8 cellular contexts compared by ENCODE assay signal in the genomic region with DNA sequence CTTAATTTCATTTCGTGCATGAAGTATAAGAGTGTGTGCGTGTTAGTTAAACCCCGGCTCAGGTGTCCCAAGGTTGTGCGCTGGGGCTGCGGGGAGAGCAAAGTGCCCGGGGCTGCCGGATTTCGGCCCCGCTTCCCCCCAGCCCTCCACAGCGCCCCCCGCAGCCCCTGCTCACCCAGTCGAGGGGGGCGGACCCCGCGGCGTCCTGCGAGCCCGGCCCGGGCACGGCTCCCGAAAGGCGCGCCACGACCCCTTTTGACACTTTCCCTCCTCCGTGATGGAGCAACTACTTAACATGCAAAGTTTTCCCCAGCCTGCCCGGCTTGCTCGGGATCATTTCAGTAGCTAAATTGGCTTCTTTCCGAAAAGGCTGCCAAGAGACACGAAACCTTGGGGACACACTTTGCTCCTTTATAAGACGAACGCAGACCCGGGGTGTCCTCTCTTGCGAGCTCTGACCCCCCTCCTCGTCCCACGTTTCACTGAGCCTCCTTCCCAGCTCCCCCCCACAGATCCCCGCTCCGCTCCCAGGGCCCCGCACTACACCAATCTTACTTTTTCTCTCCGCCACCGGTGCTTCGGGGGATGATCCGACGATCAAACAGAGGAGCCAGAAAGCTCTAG. TPM values are rescaled to one million over a fixed set of nuclear protein-coding genes. Genes with fewer than 3 reads are reported as not detected.
A peak's percentile ranks its signal among the peaks of the same experiment; 100 is the strongest.
DNase-seq lines count a peak whose midpoint lies in the region; ATAC-seq, FAIRE-seq and TF ChIP-seq lines count a peak whose summit lies in the region.

No MANE protein-coding gene starts in this region.

- POLR2A ChIA-PET in T-cell (lab: Charles Lee) (no interaction called here), H1 (lab: Charles Lee; ENCODE audit: partially characterized antibody) (interaction anchor here (0.8 to 1.9 kb wide), 7 partner anchors 10 to 40 kb away, joined by 3 to 8 read pairs (median 4); partner anchors contain the start of gene KPNA2)

- H2BK15ac ChIP-seq in H1 (ENCODE audit: low read length) = no peak overlapping the region

- no peaks in the 10 kb centered on the region for H3K36me3 ChIP-seq in H1 (ENCODE audit: control insufficient read depth in 2 of 4, insufficient read depth in 4 of 4, low read length in 3 of 4)
- H3K36me3 ChIP-seq in muscle layer of colon (ENCODE audit: insufficient read depth, low read length) = no peaks in the 10 kb centered on the region
- no peaks in the 10 kb centered on the region for H3K36me3 ChIP-seq in transverse colon

- DNase-seq in NCI-H345 (lab: John Stamatoyannopoulos, UW) (peak; percentile 28), NCI-H345 treated with DMSO at 0.1 percent for 48 hours (lab: John Stamatoyannopoulos, UW; ENCODE audit: unreplicated experiment) (no peak), T-cell (peak in 7 of 34 experiments; percentile 6 to 22 (median 15)), H1 (ENCODE audit: low read depth in 1 of 2, low spot score in 2 of 2) (peak in 1 of 2 experiments; percentile 66), transverse colon (peak; percentile 19), NCI-H446 treated with DMSO at 0.1 percent for 48 hours (lab: John Stamatoyannopoulos, UW) (no peak)

- H3K4ac ChIP-seq in H1 (replicated peaks; ENCODE audit: insufficient read length, low read depth, low read length) = no peak overlapping the region

- H3K23me2 ChIP-seq in H1 (ENCODE audit: low read depth, low read length) = peaks cover 9% of the 10 kb centered on the region; the same call in 1 of the 2 replicates

- H3K27ac ChIP-seq in H1 (ENCODE audit: low read depth, low read length) = no peak overlapping the region
- peak overlapping the region; percentile 49 for H3K27ac ChIP-seq in muscle layer of colon (ENCODE audit: low read depth, low read length)
- peak overlapping the region; percentile 14 to 99 (median 66) for H3K27ac ChIP-seq in transverse colon

- H3K4me3 ChIP-seq in H1 (ENCODE audit: extremely low read depth in 1 of 4, insufficient read depth in 2 of 4, low read depth in 3 of 4, low read length in 4 of 4) = peak overlapping the region; percentile 44 to 97 (median 60)
- peak overlapping the region; percentile 34 to 76 for H3K4me3 ChIP-seq in muscle layer of colon (ENCODE audit: low read depth in 1 of 2, low read length in 2 of 2)
- peak overlapping the region; percentile 33 to 63 (median 44) for H3K4me3 ChIP-seq in transverse colon

- no peak overlapping the region for H2AK5ac ChIP-seq in H1 (ENCODE audit: low read depth, low read length)

- TF ChIP-seq EP300 in H1 (IDR thresholded peaks at IDR 0.05; ENCODE audit: borderline replicate concordance in 1 of 2, low read depth in 2 of 2, low read length in 2 of 2) = no peak
- no peak for TF ChIP-seq EP300 in transverse colon (IDR thresholded peaks at IDR 0.05; ENCODE audit: low read depth)

- H3K27me3 Mint-ChIP-seq in T-cell = peaks cover 17 to 19% of the 10 kb centered on the region in 2 donors

- H3K14ac ChIP-seq in H1 (ENCODE audit: insufficient read length) = no peak overlapping the region

- H3K4me3 Mint-ChIP-seq in T-cell = peak overlapping the region; percentile 78 to 95 (median 80)

- ATAC-seq in T-cell (replicated peaks in 1 of 4) (peak in 3 of 4 experiments; percentile 7 to 9 (median 8)), GM19397 (IDR thresholded peaks at IDR 0.05; ENCODE audit: unreplicated experiment) (no peak)

- 3% methylated on average over 34 of the region's 43 CpGs; no CpG with 5 or more reads in 1 of the 2 experiments for WGBS in H1 (ENCODE audit: extremely low coverage in 1 of 2, insufficient coverage in 1 of 2, insufficient read length in 1 of 2, insufficient replicate concordance in 2 of 2, low coverage in 1 of 2, low lambda C conversion rate in 2 of 2, missing lambda C conversion rate in 1 of 2), 2 experiments
- 0% methylated on average over 39 of the region's 43 CpGs; no CpG with 5 or more reads in 1 of the 2 donors for WGBS in transverse colon (ENCODE audit: low coverage in 1 of 2), 2 donors

- H3K4me1 ChIP-seq in H1 (replicated peaks in 1 of 4; ENCODE audit: control insufficient read depth in 3 of 4, insufficient read depth in 4 of 4, low read length in 3 of 4) (peaks cover 0 to 13% (median 7%) of the 10 kb centered on the region in 4 experiments; a peak in 4 of 7 replicates), muscle layer of colon (ENCODE audit: insufficient read depth, low read length) (peaks cover 9% of the 10 kb centered on the region), transverse colon (peaks cover 9 to 28% (median 18%) of the 10 kb centered on the region in 4 donors)

- peaks cover 25 to 35% (median 33%) of the 10 kb centered on the region in 3 donors for H3K4me1 Mint-ChIP-seq in T-cell

- no peak overlapping the region; the same call in 1 of the 2 replicates for H2BK5ac ChIP-seq in H1 (ENCODE audit: low read depth, low read length)

- H2BK120ac ChIP-seq in H1 (replicated peaks; ENCODE audit: low read depth, low read length) = no peak overlapping the region

- H2BK20ac ChIP-seq in H1 (ENCODE audit: low read length) = peak overlapping the region; percentile 32; the same call in 1 of the 2 replicates

- no peaks in the 10 kb centered on the region for H3K9me3 Mint-ChIP-seq in T-cell

- no peak for FAIRE-seq in H1 (lab: Jason Lieb, UNC)

- H4K5ac ChIP-seq in H1 (ENCODE audit: insufficient read length, low read depth, low read length) = no peak overlapping the region

- H3K9me3 ChIP-seq in H1 (ENCODE audit: insufficient read depth in 2 of 2, low read depth in 1 of 2, low read length in 1 of 2) (no peaks in the 10 kb centered on the region), muscle layer of colon (ENCODE audit: low read length) (no peaks in the 10 kb centered on the region), transverse colon (no peaks in the 10 kb centered on the region)

- no peak overlapping the region for H4K91ac ChIP-seq in H1 (replicated peaks; ENCODE audit: insufficient read length, low read length)

- H3K27me3 ChIP-seq in H1 (replicated peaks in 1 of 4; ENCODE audit: control insufficient read depth in 3 of 4, extremely low read depth in 1 of 4, insufficient read depth in 3 of 4, low read length in 3 of 4) (peaks cover 0 to 21% (median 10%) of the 10 kb centered on the region in 4 experiments; a peak in 6 of 7 replicates), muscle layer of colon (ENCODE audit: control insufficient read depth in 1 of 2, insufficient read depth in 2 of 2, low read length in 2 of 2) (no peaks in the 10 kb centered on the region), transverse colon (peaks cover 6% of the 10 kb centered on the region)

- CTCF ChIA-PET in T-cell (lab: Charles Lee) = no interaction called here
- CTCF ChIA-PET in H1 (lab: Charles Lee; ENCODE audit: partially characterized antibody) = interaction anchor here (0.7 to 2.8 kb wide), 9 partner anchors 11 to 161 kb away, joined by 3 to 13 read pairs (median 4); no protein-coding TSS in a partner anchor

- no peak overlapping the region for H4K8ac ChIP-seq in H1 (ENCODE audit: extremely low read depth, insufficient read depth, low read length)

- peak overlapping the region in 2 of 4 experiments; percentile 25 to 55; a peak in 4 of 7 replicates for H3K9ac ChIP-seq in H1 (replicated peaks in 1 of 4; ENCODE audit: extremely low read depth in 1 of 4, low read depth in 3 of 4, low read length in 3 of 4)
- H3K9ac ChIP-seq in muscle layer of colon (ENCODE audit: low read length) = peak overlapping the region; percentile 35

- no peak overlapping the region for H3K56ac ChIP-seq in H1 (replicated peaks; ENCODE audit: insufficient read length, low read depth, low read length)

- no peak overlapping the region for H2AFZ ChIP-seq in H1 (ENCODE audit: low read length)

- no peak overlapping the region for H3K23ac ChIP-seq in H1 (ENCODE audit: insufficient read length)

- no peak overlapping the region for H3K27ac Mint-ChIP-seq in T-cell

- TF ChIP-seq CTCF in H1 (IDR thresholded peaks at IDR 0.05; ENCODE audit: control extremely low read depth in 1 of 3, insufficient read depth in 1 of 3, low read depth in 1 of 3, low read length in 3 of 3) (no peak), transverse colon (IDR thresholded peaks at IDR 0.05) (no peak)

- no peak for TF ChIP-seq RAD21 in H1 (IDR thresholded peaks at IDR 0.05 in 1 of 2, conservative IDR thresholded peaks at IDR 0.05 in 1 of 2; ENCODE audit: low read depth in 2 of 2, low read length in 2 of 2)

- TF ChIP-seq POLR2A in H1 (IDR thresholded peaks at IDR 0.05; ENCODE audit: control extremely low read depth in 1 of 2, low read depth in 2 of 2, low read length in 2 of 2) = no peak
- no peak for TF ChIP-seq POLR2A in transverse colon (IDR thresholded peaks at IDR 0.05)

- intact Hi-C loops in transverse colon (cut with DNase I; ENCODE audit: low total_unique reads) = loop anchor here (5.0 kb wide), 1 partner anchor 1028 kb away; no protein-coding TSS in a partner anchor

- in situ Hi-C loops in transverse colon (cut with MboI; ENCODE audit: low pct_ligation_motif_present in 1 of 4, low pct_unique_long_range_greater_than_20kb in 1 of 4, low sequenced_read_pairs in 3 of 4) = no loop called here

- H3K18ac ChIP-seq in H1 (ENCODE audit: extremely low read depth, low read length) = no peak overlapping the region

- H4K20me1 ChIP-seq in H1 (replicated peaks in 1 of 2; ENCODE audit: control insufficient read depth in 1 of 2, insufficient read depth in 2 of 2, low read length in 2 of 2) = no peaks in the 10 kb centered on the region

- H2BK12ac ChIP-seq in H1 (ENCODE audit: low read depth, low read length) = no peak overlapping the region

- no peaks in the 10 kb centered on the region for H3K79me2 ChIP-seq in H1 (ENCODE audit: control insufficient read depth in 1 of 2, insufficient read depth in 2 of 2, low read length in 2 of 2)

- H3K79me1 ChIP-seq in H1 (ENCODE audit: low read depth, low read length) = no peaks in the 10 kb centered on the region

- H3K36me3 Mint-ChIP-seq in T-cell = no peaks in the 10 kb centered on the region

- peak overlapping the region; percentile 76 to 79 for H3K4me2 ChIP-seq in H1 (ENCODE audit: insufficient read depth in 1 of 2, low read depth in 2 of 2, low read length in 2 of 2)

RNA-seq across cellular contexts. Expression of gene C17orf58, which starts 0.6 kb away (rescaled TPM):
- total RNA-seq in T-cell = 1 to 10 TPM in 1 of 5 donors, under 1 TPM in 4; 0.47 to 1.9 (median 0.58) TPM
- 21.8 and 24.1 TPM in 2 replicates for total RNA-seq in H1 (2021; fragmentation: NEBNext Ultra II Directional; extraction: Animal tissue kit (Norgen Biotek cat#: 25700))
- polyA plus RNA-seq in H1 (2011; rRNA removed) = 20.5 and 22.6 TPM in 2 replicates
- polyA plus RNA-seq in H1 (2011; cell fraction: cytosol; rRNA removed) = 23.9 TPM
- 18.5 TPM for polyA plus RNA-seq in H1 (2011; cell fraction: nucleus; rRNA removed)
- 17.9 to 21.2 TPM (median 19.4 TPM) in 4 replicates for polyA plus RNA-seq in H1 (2012, experiment 1 of 2)
- polyA plus RNA-seq in H1 (2012, experiment 2 of 2) = 8.9 TPM
- polyA plus RNA-seq in H1 (2013, experiment 1 of 2) = 32.3 TPM
- 34.2 TPM for polyA plus RNA-seq in H1 (2013, experiment 2 of 2)
- 10.9 and 11.1 TPM in 2 replicates for polyA minus RNA-seq in H1 (2011; rRNA and poly(A)+ RNA removed)
- polyA minus RNA-seq in H1 (2011; cell fraction: cytosol; rRNA and poly(A)+ RNA removed) = 8.1 TPM
- polyA minus RNA-seq in H1 (2011; cell fraction: nucleus; rRNA and poly(A)+ RNA removed) = 7.9 TPM
- total RNA-seq in transverse colon = 10 to 100 TPM in 2 of 4 donors, 1 to 10 TPM in 1, under 1 TPM in 1; 0.80 to 19.5 (median 8.1) TPM

RNA-seq across cellular contexts. Expression of gene KPNA2, which starts 39.9 kb away (rescaled TPM):
- 10 to 100 TPM; 10.1 to 58.1 (median 13.9) TPM for total RNA-seq in T-cell
- 599 and 612 TPM in 2 replicates for total RNA-seq in H1 (2021; fragmentation: NEBNext Ultra II Directional; extraction: Animal tissue kit (Norgen Biotek cat#: 25700))
- 282 and 413 TPM in 2 replicates for polyA plus RNA-seq in H1 (2011; rRNA removed)
- polyA plus RNA-seq in H1 (2011; cell fraction: cytosol; rRNA removed) = 359 TPM
- 273 TPM for polyA plus RNA-seq in H1 (2011; cell fraction: nucleus; rRNA removed)
- polyA plus RNA-seq in H1 (2012, experiment 1 of 2) = 400 to 532 TPM (median 448 TPM) in 4 replicates
- 97.1 TPM for polyA plus RNA-seq in H1 (2012, experiment 2 of 2)
- 316 TPM for polyA plus RNA-seq in H1 (2013, experiment 1 of 2)
- polyA plus RNA-seq in H1 (2013, experiment 2 of 2) = 317 TPM
- polyA minus RNA-seq in H1 (2011; rRNA and poly(A)+ RNA removed) = 770 and 875 TPM in 2 replicates
- 428 TPM for polyA minus RNA-seq in H1 (2011; cell fraction: cytosol; rRNA and poly(A)+ RNA removed)
- 320 TPM for polyA minus RNA-seq in H1 (2011; cell fraction: nucleus; rRNA and poly(A)+ RNA removed)
- 10 to 100 TPM in 3 of 4 donors, 1 to 10 TPM in 1; 3.4 to 21.5 (median 11.0) TPM for total RNA-seq in transverse colon

Comparison
In these comparisons a context has a peak if more than half of its experiments do, and no peak if none do; other contexts are left out.
1. DNase-seq: peak in NCI-H345 (single experiment) and transverse colon (single experiment); none in NCI-H345 treated with DMSO at 0.1 percent for 48 hours (single experiment) and NCI-H446 treated with DMSO at 0.1 percent for 48 hours (single experiment).
2. RNA of gene KPNA2, which starts 39.9 kb away (total RNA-seq): 599 to 612 TPM in H1; 10.1 to 58.1 TPM in T-cell and 3.4 to 21.5 TPM in transverse colon; every median in the first group is over 10 times any median in the second.
3. Peak in every context shown above with its lines, with median percentiles within 50 percentile points of each other: H3K4me3 ChIP-seq.